Comparison of ENCODE assay signal across 8 cellular contexts in genomic region chr18:33231474-33232317, GRCh38.
DNase-seq lines count a peak whose midpoint lies in the region; ATAC-seq, FAIRE-seq and TF ChIP-seq lines count a peak whose summit lies in the region.

No MANE protein-coding gene starts in this region.

- H3K27ac Mint-ChIP-seq in MCF 10A (ENCODE audit: low read depth, unreplicated experiment) = no peak overlapping the region

- peak; percentile 88 for TF ChIP-seq CTCF in MCF 10A (IDR thresholded peaks at IDR 0.05; ENCODE audit: unreplicated experiment)
- peak; percentile 95 for TF ChIP-seq CTCF in kidney (IDR thresholded peaks at IDR 0.05; ENCODE audit: borderline replicate concordance, extremely low read depth, insufficient read depth)

- no peak for TF ChIP-seq POLR2A in GM12892 (IDR thresholded peaks at IDR 0.05; ENCODE audit: low read depth, low read length)

- no peak overlapping the region for H3K27ac ChIP-seq in kidney (ENCODE audit: low read depth in 2 of 2, low read length in 2 of 2)

- CTCF ChIA-PET in MCF 10A (lab: Yijun Ruan, JAX) = interaction anchor here (0.6 to 3.2 kb wide), 41 partner anchors 9 to 1362 kb away, joined by 3 to 27 read pairs (median 4); no protein-coding TSS in a partner anchor

- peak; percentile 94 for ATAC-seq in HG02678 (IDR thresholded peaks at IDR 0.05; ENCODE audit: unreplicated experiment)

- H3K36me3 Mint-ChIP-seq in MCF 10A (ENCODE audit: insufficient read depth, unreplicated experiment) = no peaks in the 10 kb centered on the region

- no peaks in the 10 kb centered on the region for H3K36me3 ChIP-seq in kidney (ENCODE audit: control insufficient read depth in 1 of 2, insufficient read depth in 2 of 2, low read length in 2 of 2)

- BruUV-seq in MCF 10A (replicated peaks; lab: Mats Ljungman, UMichigan) = no TSS peak

- no peaks in the 10 kb centered on the region for H3K4me1 ChIP-seq in kidney (ENCODE audit: control insufficient read depth in 1 of 2, insufficient read depth in 1 of 2, low read depth in 1 of 2, low read length in 2 of 2)

- no peaks in the 10 kb centered on the region for H3K9me3 Mint-ChIP-seq in MCF 10A (ENCODE audit: unreplicated experiment)

- peaks cover 13% of the 10 kb centered on the region for H3K27me3 Mint-ChIP-seq in MCF 10A (ENCODE audit: insufficient read depth, unreplicated experiment)

- H3K4me3 Mint-ChIP-seq in MCF 10A (ENCODE audit: unreplicated experiment) = no peak overlapping the region

- H3K4me3 ChIP-seq in kidney (ENCODE audit: low read length in 2 of 2) = no peak overlapping the region

- DNase-seq in AG08395 (ENCODE audit: low spot score) = peak; percentile 40
- no peak for DNase-seq in GM12892 (ENCODE audit: insufficient read length)
- peak; percentile 89 for DNase-seq in NAMALWA (ENCODE audit: low spot score)
- DNase-seq in SK-N-DZ (ENCODE audit: low spot score) = peak; percentile 80
- DNase-seq in MCF 10A (ENCODE audit: unreplicated experiment) = peak; percentile 81
- DNase-seq in kidney = peak; percentile 39
- peak; percentile 8 to 35 (median 23) for DNase-seq in stimulated activated CD4-positive, alpha-beta T cell treated with anti-CD3 and anti-CD28 coated beads, Interleukin-1b, Interleukin-23, amount 100 ng/mL, for 24 hours (ENCODE audit: low read depth in 4 of 4, low spot score in 1 of 4)

- POLR2A ChIA-PET in MCF 10A (lab: Yijun Ruan, JAX) = interaction anchor here (0.7 kb wide), 2 partner anchors 10 to 185 kb away, joined by 3 to 4 read pairs; no protein-coding TSS in a partner anchor

- no peaks in the 10 kb centered on the region for H3K4me1 Mint-ChIP-seq in MCF 10A (ENCODE audit: insufficient read depth, unreplicated experiment)

- FAIRE-seq in GM12892 (lab: Jason Lieb, UNC) (peak; percentile 93), kidney (lab: Jason Lieb, UNC) (no peak)

- intact Hi-C loops in MCF 10A (cut with micrococcal nuclease) = loop anchor here (1.0 kb wide), 2 partner anchors 264 to 530 kb away; no protein-coding TSS in a partner anchor
- intact Hi-C loops in kidney (cut with DNase I) = no loop called here

- no peak overlapping the region for H3K9ac ChIP-seq in kidney (ENCODE audit: low read length in 2 of 2)

- no peaks in the 10 kb centered on the region for H3K9me3 ChIP-seq in kidney (ENCODE audit: control insufficient read depth in 1 of 2, low read length in 2 of 2)
